In genomic region chr12:93569656-93570551, GRCh38 we compare ENCODE assay signal across 8 cellular contexts. TPM values are rescaled to one million over a fixed set of nuclear protein-coding genes. Genes with fewer than 3 reads are reported as not detected.
DNase-seq lines count a peak whose midpoint lies in the region; ATAC-seq, FAIRE-seq and TF ChIP-seq lines count a peak whose summit lies in the region.

No MANE protein-coding gene starts in this region.

- DNase-seq in A673 (ENCODE audit: low spot score) (peak; percentile 89), GM18507 (ENCODE audit: extremely low spot score, insufficient read length, low read depth) (peak; percentile 74), NCI-H524 treated with DMSO at 0.1 percent for 48 hours (lab: John Stamatoyannopoulos, UW) (peak; percentile 18), medulla oblongata (ENCODE audit: extremely low spot score) (peak; percentile 88)
- peak; percentile 86 for DNase-seq in activated CD8-positive, alpha-beta T cell treated with anti-CD3 and anti-CD28 coated beads for 36 hours
- DNase-seq in effector CD8-positive, alpha-beta T cell (lab: John Stamatoyannopoulos, UW), result peak; percentile 58
- DNase-seq in stimulated activated CD4-positive, alpha-beta T cell treated with anti-CD3 and anti-CD28 coated beads, TNF-alpha, amount 100 ng/mL, for 4 hours (ENCODE audit: low read depth in 3 of 3), result peak; percentile 55 to 61 (median 61)

- no peaks in the 10 kb centered on the region for H3K36me3 ChIP-seq in A673 (ENCODE audit: insufficient read depth, low read length, poor library complexity, severe bottlenecking)

- FAIRE-seq in GM18507 (lab: Jason Lieb, UNC), result peak; percentile 33

- H3K27me3 ChIP-seq in A673 (replicated peaks; ENCODE audit: insufficient read depth, low read depth, low read length, poor library complexity), result peaks cover 34% of the 10 kb centered on the region

- H3K36me3 Mint-ChIP-seq in activated CD8-positive, alpha-beta T cell treated with anti-CD3 and anti-CD28 coated beads for 36 hours (ENCODE audit: low read depth), result peaks cover 25% of the 10 kb centered on the region

- H3K9me3 Mint-ChIP-seq in activated CD8-positive, alpha-beta T cell treated with anti-CD3 and anti-CD28 coated beads for 36 hours, result no peaks in the 10 kb centered on the region

- BruUV-seq in A673 (replicated peaks; lab: Mats Ljungman, UMichigan), result no TSS peak

- H3K9me3 ChIP-seq in A673 (ENCODE audit: low read depth, low read length, poor library complexity, severe bottlenecking), result no peaks in the 10 kb centered on the region

- peak overlapping the region; percentile 88 for H3K27ac Mint-ChIP-seq in activated CD8-positive, alpha-beta T cell treated with anti-CD3 and anti-CD28 coated beads for 36 hours

- H3K4me3 Mint-ChIP-seq in activated CD8-positive, alpha-beta T cell treated with anti-CD3 and anti-CD28 coated beads for 36 hours, result peak overlapping the region; percentile 81

- peaks cover 11% of the 10 kb centered on the region for H3K27me3 Mint-ChIP-seq in activated CD8-positive, alpha-beta T cell treated with anti-CD3 and anti-CD28 coated beads for 36 hours

- peak; percentile 80 for TF ChIP-seq CTCF in A673 (conservative IDR thresholded peaks at IDR 0.05; ENCODE audit: low read depth, low read length)
- TF ChIP-seq CTCF in activated CD8-positive, alpha-beta T cell treated with anti-CD3 and anti-CD28 coated beads for 36 hours (IDR thresholded peaks at IDR 0.05), result peak; percentile 79

- intact Hi-C loops in A673 (cut with micrococcal nuclease; ENCODE audit: unreplicated experiment), result loop anchor here (1.0 to 5.0 kb wide), 4 partner anchors 107 to 532 kb away; partner anchors contain the start of gene CRADD
- intact Hi-C loops in activated CD8-positive, alpha-beta T cell treated with anti-CD3 and anti-CD28 coated beads for 36 hours (cut with micrococcal nuclease), result loop anchor here (1.0 to 10.0 kb wide), 5 partner anchors 68 to 532 kb away; partner anchors contain the start of gene CRADD

- ATAC-seq in HG03103 (IDR thresholded peaks at IDR 0.05; ENCODE audit: low read depth, unreplicated experiment), result peak; percentile 30
- ATAC-seq in activated CD8-positive, alpha-beta T cell treated with anti-CD3 and anti-CD28 coated beads for 36 hours, result peak; percentile 56

- peak overlapping the region; percentile 75 for H3K4me3 ChIP-seq in A673 (ENCODE audit: low read depth, low read length, poor library complexity, severe bottlenecking)

- POLR2A ChIA-PET in A673 (lab: Charles Lee; ENCODE audit: low non-redundant PET), result no interaction called here
- POLR2A ChIA-PET in activated CD8-positive, alpha-beta T cell treated with anti-CD3 and anti-CD28 coated beads for 36 hours (lab: Charles Lee), result interaction anchor here (0.6 to 4.1 kb wide), 8 partner anchors 11 to 539 kb away, joined by 3 to 18 read pairs (median 4); no protein-coding TSS in a partner anchor

- peak overlapping the region; percentile 39 for H3K27ac ChIP-seq in A673 (ENCODE audit: low read depth, low read length, poor library complexity, severe bottlenecking)

- H3K4me1 ChIP-seq in A673 (ENCODE audit: insufficient read depth, low read length, poor library complexity, severe bottlenecking), result peaks cover 3% of the 10 kb centered on the region

- CTCF ChIA-PET in A673 (lab: Charles Lee), result interaction anchor here (0.6 to 1.2 kb wide), 7 partner anchors 28 to 532 kb away, joined by 3 to 22 read pairs (median 4); no protein-coding TSS in a partner anchor
- CTCF ChIA-PET in activated CD8-positive, alpha-beta T cell treated with anti-CD3 and anti-CD28 coated beads for 36 hours (lab: Charles Lee), result interaction anchor here (0.6 to 9.7 kb wide), 22 partner anchors 12 to 531 kb away, joined by 3 to 143 read pairs (median 4); partner anchors contain the start of gene CRADD

- peaks cover 26% of the 10 kb centered on the region for H3K4me1 Mint-ChIP-seq in activated CD8-positive, alpha-beta T cell treated with anti-CD3 and anti-CD28 coated beads for 36 hours (ENCODE audit: low read depth)

RNA-seq across cellular contexts. Expression of gene SOCS2, which starts 2.6 kb away (rescaled TPM):
- 1.3 and 1.6 TPM in 2 replicates for total RNA-seq in A673 (2021)
- total RNA-seq in activated CD8-positive, alpha-beta T cell treated with anti-CD3 and anti-CD28 coated beads for 36 hours, result 10 to 100 TPM; 40.5 to 40.8 TPM

Comparison
In these comparisons a context has a peak if more than half of its experiments do, and no peak if none do; other contexts are left out.
1. Peak in every context shown above with its lines: DNase-seq, ATAC-seq, H3K4me3 ChIP-seq and H3K27ac ChIP-seq.
2. DNase-seq: peak in every context shown above with its lines; median percentile 89 in A673; 88 in medulla oblongata; 86 in activated CD8-positive, alpha-beta T cell treated with anti-CD3 and anti-CD28 coated beads for 36 hours; 74 in GM18507; 61 in stimulated activated CD4-positive, alpha-beta T cell treated with anti-CD3 and anti-CD28 coated beads, TNF-alpha, amount 100 ng/mL, for 4 hours; 58 in effector CD8-positive, alpha-beta T cell; 18 in NCI-H524 treated with DMSO at 0.1 percent for 48 hours.
3. RNA of gene SOCS2, which starts 2.6 kb away (total RNA-seq): 40.5 to 40.8 TPM in activated CD8-positive, alpha-beta T cell treated with anti-CD3 and anti-CD28 coated beads for 36 hours; 1.3 to 1.6 TPM in A673; every median in the first group is over 10 times any median in the second.